ENCODE assay signal across 13 cellular contexts in genomic region chr14:105330491-105330895, GRCh38. TPM values are rescaled to one million over a fixed set of nuclear protein-coding genes. Genes with fewer than 3 reads are reported as not detected.
A peak's percentile ranks its signal among the peaks of the same experiment; 100 is the strongest.
DNase-seq lines count a peak whose midpoint lies in the region; ATAC-seq, FAIRE-seq and TF ChIP-seq lines count a peak whose summit lies in the region.
"Had no signal": no experiment of that assay in that cellular context is flagged by ENCODE, and none has a peak within 500 bp of the region (broad histone marks: within the 10 kb centered on the region; RNA-seq: fewer than 3 reads in every experiment).

No MANE protein-coding gene starts in this region.

- no peak for FAIRE-seq in H54 (lab: Jason Lieb, UNC)

- H3K36me3 ChIP-seq in body of pancreas (replicated peaks in 1 of 2; ENCODE audit: insufficient read depth in 1 of 2, low read depth in 2 of 2) (no peaks in the 10 kb centered on the region), lung (ENCODE audit: control insufficient read depth in 2 of 2, insufficient read depth in 2 of 2, low read length in 2 of 2) (peaks cover 0 to 2% of the 10 kb centered on the region in 2 donors), testis (ENCODE audit: low read depth, missing control alignments) (no peaks in the 10 kb centered on the region)
- H3K36me3 ChIP-seq: cardiac muscle cell had no signal

- no peak for TF ChIP-seq CTCF in body of pancreas (IDR thresholded peaks at IDR 0.05)
- TF ChIP-seq CTCF in lung (IDR thresholded peaks at IDR 0.05; ENCODE audit: control extremely low read depth, extremely low read depth): no peak
- TF ChIP-seq CTCF in testis (IDR thresholded peaks at IDR 0.05): no peak

- intact Hi-C loops in body of pancreas (cut with DNase I) (no loop called here), testis (cut with DNase I; ENCODE audit: low total_unique reads) (no loop called here), head of caudate nucleus (cut with DNase I) (no loop called here)

- H3K27ac ChIP-seq in body of pancreas (peak overlapping the region in 1 of 4 donors; percentile 7), lung (ENCODE audit: low read depth in 1 of 2, low read length in 1 of 2) (peak overlapping the region in 1 of 2 donors; percentile 62), testis (no peak overlapping the region)
- H3K27ac ChIP-seq: cardiac muscle cell had no signal

- peak; percentile 8 for ATAC-seq in body of pancreas
- peak; percentile 36 for ATAC-seq in lung (ENCODE audit: insufficient read depth, low FRiP score)

- peaks cover 59% of the 10 kb centered on the region for H3K4me1 ChIP-seq in body of pancreas
- peaks cover 10 to 41% of the 10 kb centered on the region in 2 donors for H3K4me1 ChIP-seq in lung (ENCODE audit: control insufficient read depth in 2 of 2, insufficient read depth in 2 of 2, low read length in 2 of 2)
- H3K4me1 ChIP-seq in testis: peaks cover 24% of the 10 kb centered on the region

- no peaks in the 10 kb centered on the region for H3K9me3 ChIP-seq in body of pancreas
- no peaks in the 10 kb centered on the region for H3K9me3 ChIP-seq in lung (ENCODE audit: control insufficient read depth in 2 of 2, insufficient read depth in 1 of 2, low read length in 1 of 2)
- no peaks in the 10 kb centered on the region for H3K9me3 ChIP-seq in testis

- H3K27me3 ChIP-seq in body of pancreas (no peaks in the 10 kb centered on the region), lung (ENCODE audit: control insufficient read depth, insufficient read depth) (no peaks in the 10 kb centered on the region), testis (no peaks in the 10 kb centered on the region)
- H3K27me3 ChIP-seq: cardiac muscle cell had no signal

- DNase-seq in AG20443 (ENCODE audit: low spot score) (peak; percentile 87), H54 (ENCODE audit: insufficient read length, low spot score) (peak; percentile 69), body of pancreas (no peak), lung (ENCODE audit: low spot score) (no peak), testis (no peak), head of caudate nucleus (no peak)
- DNase-seq in central memory CD4-positive, alpha-beta T cell: no peak
- DNase-seq in stimulated activated naive CD4-positive, alpha-beta T cell treated with Interleukin-2 at 50 U/mL for 16 hours (lab: John Stamatoyannopoulos, UW): no peak
- DNase-seq: activated B cell treated with CpG ODN at 0.5 μM for 24 hours, DMS53, MM.1S, posterior cingulate gyrus had no signal

- TF ChIP-seq POLR2A in H54 (IDR thresholded peaks at IDR 0.05; ENCODE audit: low read depth, low read length) (no peak), body of pancreas (IDR thresholded peaks at IDR 0.05) (no peak), testis (IDR thresholded peaks at IDR 0.05) (no peak)

- WGBS in body of pancreas, 2 donors: 70 to 72% methylated on average over 10 to 13 of the region's 13 CpGs
- 45 to 57% methylated on average over 13 of the region's 13 CpGs for whole genome bisulfite sequencing in lung, 2 donors
- 78 to 80% methylated on average over 13 of the region's 13 CpGs for WGBS in testis, 2 donors

- H3K4me3 ChIP-seq in body of pancreas (no peak overlapping the region), lung (no peak overlapping the region), testis (no peak overlapping the region)
- H3K4me3 ChIP-seq: cardiac muscle cell had no signal

RNA-seq across cellular contexts. Expression of gene PACS2, which starts 15.9 kb away (rescaled TPM):
- total RNA-seq in body of pancreas: 100 to 1,000 TPM in 1 of 2 donors, 10 to 100 TPM in 1; 56.6 to 102 TPM
- 10 to 100 TPM; 57.8 to 84.2 TPM for total RNA-seq in lung
- 10 to 100 TPM; 37.9 to 87.2 TPM for polyA plus RNA-seq in lung
- total RNA-seq in testis: 100 to 1,000 TPM; 167 to 174 TPM
- polyA plus RNA-seq in testis (ENCODE audit: insufficient read depth, low read depth, low replicate concordance): 99.2 TPM

RNA-seq across cellular contexts. Expression of gene BRF1, which starts 29.7 kb away (rescaled TPM):
- 10 to 100 TPM; 54.5 to 86.7 TPM for total RNA-seq in body of pancreas
- total RNA-seq in lung: 10 to 100 TPM; 44.0 to 55.3 TPM
- polyA plus RNA-seq in lung: 10 to 100 TPM; 14.2 to 30.4 TPM
- total RNA-seq in testis: 100 to 1,000 TPM in 1 of 2 donors, 10 to 100 TPM in 1; 95.3 to 112 TPM
- polyA plus RNA-seq in testis (ENCODE audit: insufficient read depth, low read depth, low replicate concordance): 30.3 TPM

Comparison
In these comparisons a context has a peak if more than half of its experiments do, and no peak if none do; other contexts are left out.
1. DNase-seq: peak in AG20443 (single experiment) and H54 (single experiment); none in body of pancreas (0 of 4), lung (single experiment), central memory CD4-positive, alpha-beta T cell (single experiment), testis (single experiment), head of caudate nucleus (0 of 42) and stimulated activated naive CD4-positive, alpha-beta T cell treated with Interleukin-2 at 50 U/mL for 16 hours (single experiment).